Comparison of ENCODE assay signal across 19 cellular contexts in genomic region chr14:27573018-27573417, GRCh38.
A peak's percentile ranks its signal among the peaks of the same experiment; 100 is the strongest.
DNase-seq lines count a peak whose midpoint lies in the region; ATAC-seq and TF ChIP-seq lines count a peak whose summit lies in the region.
"Had no signal": no experiment of that assay in that cellular context is flagged by ENCODE, and none has a peak within 500 bp of the region (broad histone marks: within the 10 kb centered on the region; RNA-seq: fewer than 3 reads in every experiment).

No MANE protein-coding gene starts in this region.

- intact Hi-C loops in heart left ventricle (cut with DNase I), result no loop called here

- H3K9me3 Mint-ChIP-seq in stimulated activated memory B cell treated with anti-CD40 and anti-IgM and Interleukin-4, amounts not matched to agents 10 μg/mL and 1 μg/mL and 100 μg/mL, for 72 hours, result peaks cover 3% of the 10 kb centered on the region
- peaks cover 19 to 31% of the 10 kb centered on the region in 2 donors for H3K9me3 Mint-ChIP-seq in stimulated activated naive CD8-positive, alpha-beta T cell treated with anti-CD3 and anti-CD28 coated beads, Interleukin-15, amount 100 ng/mL, for 72 hours

- no peak for TF ChIP-seq CTCF in coronary artery (IDR thresholded peaks at IDR 0.05)
- no peak for TF ChIP-seq CTCF in heart left ventricle (IDR thresholded peaks at IDR 0.05)

- H3K4me3 ChIP-seq in coronary artery (no peak overlapping the region), heart left ventricle (no peak overlapping the region)
- H3K4me3 ChIP-seq: A549; BLaER1 treated with 17β-estradiol and CSF1 and Interleukin-3, amounts not matched to agents 10 nM and 100 nM had no signal

- no peak overlapping the region for H3K4me3 Mint-ChIP-seq in stimulated activated memory B cell treated with anti-CD40 and anti-IgM and Interleukin-4, amounts not matched to agents 10 μg/mL and 1 μg/mL and 100 μg/mL, for 72 hours
- no peak overlapping the region for H3K4me3 Mint-ChIP-seq in stimulated activated naive CD8-positive, alpha-beta T cell treated with anti-CD3 and anti-CD28 coated beads, Interleukin-15, amount 100 ng/mL, for 72 hours
- H3K4me3 Mint-ChIP-seq: B cell; CD4-positive, alpha-beta T cell; CD8-positive, alpha-beta T cell had no signal

- peaks cover 0 to 20% (median 0%) of the 10 kb centered on the region in 12 donors for H3K9me3 ChIP-seq in heart left ventricle
- H3K9me3 ChIP-seq: A549; BLaER1 treated with 17β-estradiol and CSF1 and Interleukin-3, amounts not matched to agents 10 nM and 100 nM; Caco-2 had no signal

- 89 to 94% (median 90%) methylated on average over 2 of the region's 2 CpGs; no CpG with 5 or more reads in 1 of the 4 donors for WGBS in heart left ventricle, 4 donors

- H3K36me3 ChIP-seq in heart left ventricle, result no peaks in the 10 kb centered on the region
- H3K36me3 ChIP-seq: BLaER1 treated with 17β-estradiol and CSF1 and Interleukin-3, amounts not matched to agents 10 nM and 100 nM had no signal

- no peaks in the 10 kb centered on the region for H3K36me3 Mint-ChIP-seq in stimulated activated memory B cell treated with anti-CD40 and anti-IgM and Interleukin-4, amounts not matched to agents 10 μg/mL and 1 μg/mL and 100 μg/mL, for 72 hours
- H3K36me3 Mint-ChIP-seq: CD8-positive, alpha-beta T cell had no signal

- no peak overlapping the region for H3K27ac ChIP-seq in coronary artery
- H3K27ac ChIP-seq in heart left ventricle, result no peak overlapping the region
- H3K27ac ChIP-seq: 22Rv1; A549; BLaER1 treated with 17β-estradiol and CSF1 and Interleukin-3, amounts not matched to agents 10 nM and 100 nM; C4-2B had no signal

- H3K27ac Mint-ChIP-seq in stimulated activated memory B cell treated with anti-CD40 and anti-IgM and Interleukin-4, amounts not matched to agents 10 μg/mL and 1 μg/mL and 100 μg/mL, for 72 hours, result no peak overlapping the region
- H3K27ac Mint-ChIP-seq in stimulated activated naive CD8-positive, alpha-beta T cell treated with anti-CD3 and anti-CD28 coated beads, Interleukin-15, amount 100 ng/mL, for 72 hours, result no peak overlapping the region
- H3K27ac Mint-ChIP-seq: B cell; CD4-positive, alpha-beta T cell; CD8-positive, alpha-beta T cell had no signal

- H3K4me1 Mint-ChIP-seq in stimulated activated memory B cell treated with anti-CD40 and anti-IgM and Interleukin-4, amounts not matched to agents 10 μg/mL and 1 μg/mL and 100 μg/mL, for 72 hours, result no peaks in the 10 kb centered on the region
- no peaks in the 10 kb centered on the region for H3K4me1 Mint-ChIP-seq in stimulated activated naive CD8-positive, alpha-beta T cell treated with anti-CD3 and anti-CD28 coated beads, Interleukin-15, amount 100 ng/mL, for 72 hours
- H3K4me1 Mint-ChIP-seq: B cell had no signal

- DNase-seq in activated effector memory CD4-positive, alpha-beta T cell treated with anti-CD3 and anti-CD28 coated beads, Interleukin-2, amount 50 U/mL, for 16 hours, result peak; percentile 58
- no peak for DNase-seq in activated effector memory CD4-positive, alpha-beta T cell treated with Interleukin-2 at 50 U/mL for 16 hours
- peak; percentile 36 for DNase-seq in coronary artery (ENCODE audit: low spot score)
- no peak for DNase-seq in stimulated activated naive CD8-positive, alpha-beta T cell treated with anti-CD3 and anti-CD28 coated beads, Interleukin-15, amount 100 ng/mL, for 72 hours
- no peak for DNase-seq in heart left ventricle
- DNase-seq: AML-193; Caco-2; Calu3; CD4-positive, alpha-beta T cell; CD8-positive, alpha-beta T cell; DMS79 treated with DMSO at 0.1 percent for 48 hours; GF-D8 had no signal

- no peaks in the 10 kb centered on the region for H3K27me3 Mint-ChIP-seq in stimulated activated memory B cell treated with anti-CD40 and anti-IgM and Interleukin-4, amounts not matched to agents 10 μg/mL and 1 μg/mL and 100 μg/mL, for 72 hours
- H3K27me3 Mint-ChIP-seq in stimulated activated naive CD8-positive, alpha-beta T cell treated with anti-CD3 and anti-CD28 coated beads, Interleukin-15, amount 100 ng/mL, for 72 hours, result no peaks in the 10 kb centered on the region
- H3K27me3 Mint-ChIP-seq: B cell; CD4-positive, alpha-beta T cell had no signal

- peak; percentile 20 for ATAC-seq in stimulated activated memory B cell treated with anti-CD40 and anti-IgM and Interleukin-4, amounts not matched to agents 10 μg/mL and 1 μg/mL and 100 μg/mL, for 72 hours
- ATAC-seq in stimulated activated naive CD8-positive, alpha-beta T cell treated with anti-CD3 and anti-CD28 coated beads, Interleukin-15, amount 100 ng/mL, for 72 hours, result no peak
- ATAC-seq in HG03095 (IDR thresholded peaks at IDR 0.05; ENCODE audit: unreplicated experiment) (no peak), heart left ventricle (no peak)
- ATAC-seq: A549; CD8-positive, alpha-beta T cell had no signal

- no peak for TF ChIP-seq POLR2A in heart left ventricle (IDR thresholded peaks at IDR 0.05)

- H3K4me1 ChIP-seq in heart left ventricle, result no peaks in the 10 kb centered on the region
- H3K4me1 ChIP-seq: A549; BLaER1 treated with 17β-estradiol and CSF1 and Interleukin-3, amounts not matched to agents 10 nM and 100 nM; Caco-2 had no signal

- H3K27me3 ChIP-seq in heart left ventricle, result no peaks in the 10 kb centered on the region
- H3K27me3 ChIP-seq: BLaER1 treated with 17β-estradiol and CSF1 and Interleukin-3, amounts not matched to agents 10 nM and 100 nM had no signal

Comparison
In these comparisons a context has a peak if more than half of its experiments do, and no peak if none do; other contexts are left out.
1. DNase-seq: peak in activated effector memory CD4-positive, alpha-beta T cell treated with anti-CD3 and anti-CD28 coated beads, Interleukin-2, amount 50 U/mL, for 16 hours (single experiment) and coronary artery (single experiment); none in activated effector memory CD4-positive, alpha-beta T cell treated with Interleukin-2 at 50 U/mL for 16 hours (single experiment), stimulated activated naive CD8-positive, alpha-beta T cell treated with anti-CD3 and anti-CD28 coated beads, Interleukin-15, amount 100 ng/mL, for 72 hours (0 of 2) and heart left ventricle (0 of 5).